Comparison of ENCODE assay signal across 8 cellular contexts in genomic region chr11:126368336-126369119, GRCh38. TPM values are rescaled to one million over a fixed set of nuclear protein-coding genes. Genes with fewer than 3 reads are reported as not detected.
DNase-seq lines count a peak whose midpoint lies in the region; ATAC-seq, FAIRE-seq and TF ChIP-seq lines count a peak whose summit lies in the region.
"Not testable (repeated sequence)": the region's sequence is repeated elsewhere in the genome, so short reads cannot be mapped to it uniquely, and the experiment has no call there.

No MANE protein-coding gene starts in this region.

- TF ChIP-seq POLR2A in NB4 (IDR thresholded peaks at IDR 0.05; ENCODE audit: extremely low read depth, insufficient read length) = not testable (repeated sequence)

- FAIRE-seq in bronchial epithelial cell (lab: Jason Lieb, UNC) = peak; percentile 95

- H3K4me1 ChIP-seq in iPS-20b (ENCODE audit: insufficient read depth, low read length) = not testable (repeated sequence)

- H3K9me3 ChIP-seq in iPS-20b (ENCODE audit: insufficient read depth, low read depth, low read length) = not testable (repeated sequence)

- H3K9me3 Mint-ChIP-seq in natural killer cell treated with Interleukin-12 subunit alpha and Interleukin-12 subunit beta and Interleukin-15 and Interleukin-18, amount 100 ng/mL, for 72 hours = not testable (repeated sequence)

- H3K27me3 ChIP-seq in bronchial epithelial cell (ENCODE audit: control insufficient read depth, insufficient read depth, low read length); iPS-20b (ENCODE audit: insufficient read depth, low read length): not testable (repeated sequence)

- peak; percentile 54 to 70 for ATAC-seq in natural killer cell treated with Interleukin-12 subunit alpha and Interleukin-12 subunit beta and Interleukin-15 and Interleukin-18, amount 100 ng/mL, for 72 hours

- peaks cover 30 to 48% of the 10 kb centered on the region in 2 donors for H3K4me1 Mint-ChIP-seq in natural killer cell treated with Interleukin-12 subunit alpha and Interleukin-12 subunit beta and Interleukin-15 and Interleukin-18, amount 100 ng/mL, for 72 hours (ENCODE audit: low read depth in 2 of 2)

- TF ChIP-seq CTCF in NB4 (IDR thresholded peaks at IDR 0.05; ENCODE audit: low read depth, low read length); bronchial epithelial cell (IDR thresholded peaks at IDR 0.05; ENCODE audit: insufficient read depth, low read length, severe bottlenecking): not testable (repeated sequence)

- H3K27me3 Mint-ChIP-seq in natural killer cell treated with Interleukin-12 subunit alpha and Interleukin-12 subunit beta and Interleukin-15 and Interleukin-18, amount 100 ng/mL, for 72 hours = not testable (repeated sequence)

- H3K27ac Mint-ChIP-seq in natural killer cell treated with Interleukin-12 subunit alpha and Interleukin-12 subunit beta and Interleukin-15 and Interleukin-18, amount 100 ng/mL, for 72 hours = peak overlapping the region; percentile 34 to 80

- not testable (repeated sequence) for H3K4me3 ChIP-seq in NB4 (ENCODE audit: low read depth, low read length); bronchial epithelial cell (ENCODE audit: low read depth, low read length); iPS-20b (ENCODE audit: low read length)

- not testable (repeated sequence) for H3K27ac ChIP-seq in iPS-20b (ENCODE audit: low read length)

- H3K36me3 Mint-ChIP-seq in natural killer cell treated with Interleukin-12 subunit alpha and Interleukin-12 subunit beta and Interleukin-15 and Interleukin-18, amount 100 ng/mL, for 72 hours = not testable (repeated sequence)

- H3K4me3 Mint-ChIP-seq in natural killer cell treated with Interleukin-12 subunit alpha and Interleukin-12 subunit beta and Interleukin-15 and Interleukin-18, amount 100 ng/mL, for 72 hours = not testable (repeated sequence)

- H3K9ac ChIP-seq in iPS-20b (ENCODE audit: low read depth, low read length) = peak overlapping the region; percentile 21; the same call in 1 of the 2 replicates

- not testable (repeated sequence) for H3K36me3 ChIP-seq in bronchial epithelial cell (ENCODE audit: control insufficient read depth, insufficient read depth, low read length); iPS-20b (ENCODE audit: insufficient read depth, low read depth, low read length)

- DNase-seq in GF-D8 (lab: John Stamatoyannopoulos, UW) (peak; percentile 87), NB4 (ENCODE audit: low read depth) (peak; percentile 78), NCI-H510A (lab: John Stamatoyannopoulos, UW) (peak; percentile 41), SHP77 treated with DMSO at 0.1 percent for 48 hours (lab: John Stamatoyannopoulos, UW) (peak; percentile 37), ureter (ENCODE audit: low spot score) (peak; percentile 40)
- not testable (repeated sequence) for DNase-seq in bronchial epithelial cell (ENCODE audit: low read depth); natural killer cell treated with Interleukin-12 subunit alpha and Interleukin-12 subunit beta and Interleukin-15 and Interleukin-18, amount 100 ng/mL, for 72 hours (ENCODE audit: low spot score)

RNA-seq across cellular contexts. Expression of gene ST3GAL4, which starts 13.0 kb away (rescaled TPM):
- total RNA-seq in bronchial epithelial cell (10.9 and 12.4 TPM in 2 replicates), ureter (46.4 TPM)
- total RNA-seq in natural killer cell treated with Interleukin-12 subunit alpha and Interleukin-12 subunit beta and Interleukin-15 and Interleukin-18, amount 100 ng/mL, for 72 hours = 10 to 100 TPM; 60.4 to 60.9 TPM
